ENCODE assay signal across 8 cellular contexts in genomic region chrX:54999717-55000598, GRCh38. TPM values are rescaled to one million over a fixed set of nuclear protein-coding genes. Genes with fewer than 3 reads are reported as not detected.
DNase-seq lines count a peak whose midpoint lies in the region; ATAC-seq and TF ChIP-seq lines count a peak whose summit lies in the region.

APEX2 (plus strand) TSS chrX:55000363; CDS start chrX:55000423, 60 bp downstream.

- H3K4me3 Mint-ChIP-seq in endothelial cell (ENCODE audit: unreplicated experiment): peak within 1 kb of the TSS; percentile 95
- peak within 1 kb of the TSS; percentile 89 for H3K4me3 Mint-ChIP-seq in mesothelial cell of epicardium

- no peaks in the 10 kb centered on the region for H4K20me1 ChIP-seq in OCI-LY3 (ENCODE audit: insufficient read depth, low read length)

- peak within 1 kb of the TSS; percentile 87 for H3K4me3 ChIP-seq in OCI-LY3 (ENCODE audit: low read length)

- peak within 1 kb of the TSS; percentile 86 for H3K27ac ChIP-seq in OCI-LY3 (ENCODE audit: low read length)

- H3K9me3 Mint-ChIP-seq in endothelial cell (ENCODE audit: unreplicated experiment) (no peaks in the 10 kb centered on the region), mesothelial cell of epicardium (peaks cover 14% of the 10 kb centered on the region)

- H3K4me1 Mint-ChIP-seq in endothelial cell (ENCODE audit: unreplicated experiment) (peaks cover 4% of the 10 kb centered on the region), mesothelial cell of epicardium (peaks cover 13% of the 10 kb centered on the region)

- peak; percentile 95 for ATAC-seq in GM21515 (IDR thresholded peaks at IDR 0.05; ENCODE audit: unreplicated experiment)

- peaks cover 22% of the 10 kb centered on the region for H3K4me1 ChIP-seq in OCI-LY3 (ENCODE audit: low read length)

- peak within 1 kb of the TSS; percentile 86 for H3K9ac ChIP-seq in OCI-LY3 (ENCODE audit: low read length)

- H3K27me3 Mint-ChIP-seq in endothelial cell (ENCODE audit: unreplicated experiment) (peaks cover 8% of the 10 kb centered on the region), mesothelial cell of epicardium (ENCODE audit: low read depth) (no peaks in the 10 kb centered on the region)

- DNase-seq in D341Med (ENCODE audit: low spot score) (peak; percentile 88), HuH-7 (ENCODE audit: low spot score) (peak; percentile 75), endothelial cell (ENCODE audit: low spot score) (peak; percentile 73), mesothelial cell of epicardium (ENCODE audit: low spot score in 2 of 2, unreplicated experiment in 2 of 2) (peak; percentile 62 to 78)
- peak; percentile 86 for DNase-seq in activated CD8-positive, alpha-beta memory T cell treated with anti-CD3 and anti-CD28 coated beads, Interleukin-2, amount 50 U/mL, for 48 hours
- DNase-seq in stimulated activated CD8-positive, alpha-beta memory T cell treated with anti-CD3 and anti-CD28 coated beads, Interleukin-15, amount 100 ng/mL, for 48 hours (ENCODE audit: low read depth in 2 of 2): peak; percentile 80 to 83

- H3K27ac Mint-ChIP-seq in endothelial cell (ENCODE audit: unreplicated experiment) (peak within 1 kb of the TSS; percentile 84), mesothelial cell of epicardium (peak within 1 kb of the TSS; percentile 96)

- H2AFZ ChIP-seq in OCI-LY3 (ENCODE audit: low read depth, low read length): peak within 1 kb of the TSS; percentile 82

- no peak for TF ChIP-seq CTCF in OCI-LY3 (IDR thresholded peaks at IDR 0.05; ENCODE audit: low read depth, low read length)
- TF ChIP-seq CTCF in endothelial cell (IDR thresholded peaks at IDR 0.05; ENCODE audit: unreplicated experiment): no peak
- TF ChIP-seq CTCF in mesothelial cell of epicardium (IDR thresholded peaks at IDR 0.05; ENCODE audit: unreplicated experiment): no peak

- H3K79me2 ChIP-seq in OCI-LY3 (ENCODE audit: low read length): peaks cover 14% of the 10 kb centered on the region

- H3K27me3 ChIP-seq in OCI-LY3 (ENCODE audit: low read depth, low read length): no peaks in the 10 kb centered on the region

- H3K36me3 Mint-ChIP-seq in endothelial cell (ENCODE audit: low read depth, unreplicated experiment): peaks cover 23% of the 10 kb centered on the region
- H3K36me3 Mint-ChIP-seq in mesothelial cell of epicardium: peaks cover 6% of the 10 kb centered on the region

- peak within 1 kb of the TSS; percentile 90 for H3K4me2 ChIP-seq in OCI-LY3 (ENCODE audit: low read length)

- no peaks in the 10 kb centered on the region for H3K9me3 ChIP-seq in OCI-LY3 (ENCODE audit: insufficient read depth, low read length)

- peaks cover 30% of the 10 kb centered on the region for H3K36me3 ChIP-seq in OCI-LY3 (replicated peaks; ENCODE audit: low read depth, low read length)

RNA-seq across cellular contexts. Expression of gene APEX2, which starts in this region (rescaled TPM):
- total RNA-seq in endothelial cell (ENCODE audit: unreplicated experiment): 28.5 TPM
- 13.5 to 17.2 TPM (median 15.7 TPM) in 3 replicates for total RNA-seq in mesothelial cell of epicardium

Comparison
In these comparisons a context has a peak if more than half of its experiments do, and no peak if none do; other contexts are left out.
1. Peak in every context shown above with its lines: DNase-seq, ATAC-seq, H3K4me3 ChIP-seq and H3K27ac ChIP-seq.